In the genomic region with DNA sequence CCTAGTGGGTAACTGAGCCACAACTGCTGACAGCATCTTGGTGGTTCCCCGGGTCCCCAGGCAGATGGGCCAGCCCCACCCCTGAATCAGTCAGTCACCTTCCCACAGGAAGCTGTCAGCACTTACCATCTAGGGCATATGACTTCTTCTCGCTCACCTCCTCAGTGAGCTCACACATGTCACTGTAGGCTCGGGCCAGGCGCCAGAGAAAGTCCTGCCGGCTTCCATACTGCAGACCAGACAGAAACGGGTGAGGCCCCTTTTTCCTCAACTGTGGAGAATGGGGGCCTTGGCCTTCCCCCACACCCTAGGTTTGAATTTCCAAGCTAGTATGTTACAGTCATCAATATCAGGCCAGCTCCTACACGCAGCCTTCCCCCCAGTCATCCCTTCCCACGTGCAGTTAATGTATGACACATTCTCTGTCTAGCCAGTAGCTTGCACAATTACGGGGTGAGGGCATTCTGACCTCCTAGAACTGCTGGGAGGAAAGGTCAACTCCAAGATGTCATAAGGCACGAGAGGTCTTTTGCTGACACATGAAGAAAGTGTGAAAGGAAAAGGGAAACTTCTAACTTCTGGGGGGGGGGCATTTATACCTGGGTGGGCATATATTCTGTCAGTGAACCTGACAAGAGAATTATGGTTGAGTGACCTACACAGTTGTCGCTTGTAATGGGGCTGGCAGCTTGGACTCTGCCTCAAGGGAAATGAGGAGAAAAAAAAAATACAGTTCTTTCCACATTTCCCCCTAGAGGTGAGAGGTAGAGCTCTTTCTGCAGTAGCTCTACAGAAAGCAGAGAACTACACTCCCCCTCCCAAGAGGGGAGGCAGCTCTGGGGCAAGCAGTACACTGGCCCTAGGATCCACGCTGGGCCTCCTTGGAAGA, we compare ENCODE assay signal across 9 cellular contexts. TPM values are rescaled to one million over a fixed set of nuclear protein-coding genes. Genes with fewer than 3 reads are reported as not detected.
DNase-seq lines count a peak whose midpoint lies in the region; ATAC-seq and TF ChIP-seq lines count a peak whose summit lies in the region.
"Had no signal": no experiment of that assay in that cellular context is flagged by ENCODE, and none has a peak within 500 bp of the region (broad histone marks: within the 10 kb centered on the region; RNA-seq: fewer than 3 reads in every experiment).

No MANE protein-coding gene starts in this region.

- CTCF ChIA-PET in activated CD8-positive, alpha-beta memory T cell treated with anti-CD3 and anti-CD28 coated beads, Interleukin-2, amount 10 ng/mL, durations not matched to agents 7 days and 5 days (lab: Charles Lee), result interaction anchor here (0.6 to 4.1 kb wide), 20 partner anchors 9 to 150 kb away, joined by 3 to 23 read pairs (median 6); a partner anchor contains a TSS

- H3K4me3 ChIP-seq in cardiac muscle cell (no peak overlapping the region), left ventricle myocardium inferior (no peak overlapping the region), heart right ventricle (no peak overlapping the region)
- H3K4me3 ChIP-seq: body of pancreas had no signal

- peak overlapping the region; percentile 39 for H3K4me3 Mint-ChIP-seq in activated CD8-positive, alpha-beta memory T cell treated with anti-CD3 and anti-CD28 coated beads, Interleukin-2, amount 10 ng/mL, durations not matched to agents 7 days and 5 days

- H3K9me3 Mint-ChIP-seq in activated CD8-positive, alpha-beta memory T cell treated with anti-CD3 and anti-CD28 coated beads, Interleukin-2, amount 10 ng/mL, durations not matched to agents 7 days and 5 days (ENCODE audit: low read depth), result no peaks in the 10 kb centered on the region

- H3K4me1 Mint-ChIP-seq in activated CD8-positive, alpha-beta memory T cell treated with anti-CD3 and anti-CD28 coated beads, Interleukin-2, amount 10 ng/mL, durations not matched to agents 7 days and 5 days, result peaks cover 52% of the 10 kb centered on the region

- H3K27me3 Mint-ChIP-seq in activated CD8-positive, alpha-beta memory T cell treated with anti-CD3 and anti-CD28 coated beads, Interleukin-2, amount 10 ng/mL, durations not matched to agents 7 days and 5 days, result no peaks in the 10 kb centered on the region

- peak in 1 of 2 donors; percentile 76 for DNase-seq in cardiac muscle cell (ENCODE audit: low read depth in 1 of 2, low spot score in 1 of 2)
- DNase-seq in left ventricle myocardium inferior, result no peak
- peak; percentile 92 for DNase-seq in activated CD8-positive, alpha-beta memory T cell treated with anti-CD3 and anti-CD28 coated beads, Interleukin-2, amount 10 ng/mL, durations not matched to agents 7 days and 5 days
- DNase-seq in heart right ventricle, result no peak
- DNase-seq in stimulated activated CD8-positive, alpha-beta memory T cell treated with anti-CD3 and anti-CD28 coated beads, Interleukin-4, amount 100 ng/mL, for 24 hours (ENCODE audit: low read depth), result peak; percentile 47
- DNase-seq in GDM1 (lab: John Stamatoyannopoulos, UW), result no peak
- no peak for DNase-seq in NCI-H82 (lab: John Stamatoyannopoulos, UW)
- no peak for DNase-seq in ureter (ENCODE audit: low spot score)

- TF ChIP-seq CTCF in cardiac muscle cell (IDR thresholded peaks at IDR 0.05; ENCODE audit: low read depth, low read length), result peak; percentile 28
- TF ChIP-seq CTCF in left ventricle myocardium inferior (IDR thresholded peaks at IDR 0.05; ENCODE audit: borderline replicate concordance), result no peak
- no peak for TF ChIP-seq CTCF in heart right ventricle (IDR thresholded peaks at IDR 0.05)

- peaks cover 6% of the 10 kb centered on the region for H3K36me3 ChIP-seq in cardiac muscle cell
- H3K36me3 ChIP-seq in left ventricle myocardium inferior, result peaks cover 67% of the 10 kb centered on the region
- peaks cover 0 to 98% (median 29%) of the 10 kb centered on the region in 9 donors for H3K36me3 ChIP-seq in heart right ventricle

- intact Hi-C loops in left ventricle myocardium inferior (cut with micrococcal nuclease) (no loop called here), heart right ventricle (cut with DNase I) (loop anchor here in 1 of 10 donors (5.0 kb wide), 1 partner anchor 52 kb away; no protein-coding TSS in a partner anchor)

- H3K4me1 ChIP-seq in cardiac muscle cell (ENCODE audit: low read depth) (no peaks in the 10 kb centered on the region), left ventricle myocardium inferior (peaks cover 12% of the 10 kb centered on the region), heart right ventricle (peaks cover 0 to 45% (median 0%) of the 10 kb centered on the region in 9 donors)
- H3K4me1 ChIP-seq: body of pancreas had no signal

- H3K27ac Mint-ChIP-seq in activated CD8-positive, alpha-beta memory T cell treated with anti-CD3 and anti-CD28 coated beads, Interleukin-2, amount 10 ng/mL, durations not matched to agents 7 days and 5 days, result peak overlapping the region; percentile 97

- ATAC-seq in activated CD8-positive, alpha-beta memory T cell treated with anti-CD3 and anti-CD28 coated beads, Interleukin-2, amount 10 ng/mL, durations not matched to agents 7 days and 5 days, result peak; percentile 98
- peak in 7 of 8 donors; percentile 34 to 76 (median 65) for ATAC-seq in heart right ventricle
- ATAC-seq: body of pancreas had no signal

- H3K9me3 ChIP-seq in cardiac muscle cell (ENCODE audit: low read depth), result no peaks in the 10 kb centered on the region
- no peaks in the 10 kb centered on the region for H3K9me3 ChIP-seq in left ventricle myocardium inferior (replicated peaks)
- no peaks in the 10 kb centered on the region for H3K9me3 ChIP-seq in heart right ventricle
- H3K9me3 ChIP-seq: body of pancreas had no signal

- 61 to 63% methylated on average over 12 of the region's 12 CpGs for WGBS in heart right ventricle, 2 donors

- H3K36me3 Mint-ChIP-seq in activated CD8-positive, alpha-beta memory T cell treated with anti-CD3 and anti-CD28 coated beads, Interleukin-2, amount 10 ng/mL, durations not matched to agents 7 days and 5 days, result peaks cover 36% of the 10 kb centered on the region

- H3K27ac ChIP-seq in cardiac muscle cell, result no peak overlapping the region
- H3K27ac ChIP-seq in left ventricle myocardium inferior (replicated peaks), result no peak overlapping the region
- H3K27ac ChIP-seq in heart right ventricle, result peak overlapping the region in 1 of 10 donors; percentile 68
- H3K27ac ChIP-seq: body of pancreas had no signal

- no peaks in the 10 kb centered on the region for H3K27me3 ChIP-seq in cardiac muscle cell
- H3K27me3 ChIP-seq in left ventricle myocardium inferior (ENCODE audit: low read depth), result no peaks in the 10 kb centered on the region
- no peaks in the 10 kb centered on the region for H3K27me3 ChIP-seq in heart right ventricle
- H3K27me3 ChIP-seq: body of pancreas had no signal

RNA-seq across cellular contexts. Expression of a gene that starts 10.9 kb away (rescaled TPM):
- total RNA-seq in cardiac muscle cell, result 16.8 and 21.1 TPM in 2 replicates
- polyA plus RNA-seq in cardiac muscle cell, result 24.5 and 28.6 TPM in 2 replicates
- 20.3 TPM for total RNA-seq in left ventricle myocardium inferior
- total RNA-seq in activated CD8-positive, alpha-beta memory T cell treated with anti-CD3 and anti-CD28 coated beads, Interleukin-2, amount 10 ng/mL, durations not matched to agents 7 days and 5 days, result 10 to 100 TPM; 30.9 to 33.1 TPM
- total RNA-seq in heart right ventricle, result 10 to 100 TPM; 12.2 to 20.9 (median 17.6) TPM
- 10 to 100 TPM; 16.2 to 21.7 TPM for polyA plus RNA-seq in heart right ventricle
- 34.6 TPM for total RNA-seq in ureter

RNA-seq across cellular contexts. Expression of a gene that starts 19.7 kb away (rescaled TPM):
- 66.7 and 129 TPM in 2 replicates for total RNA-seq in cardiac muscle cell
- 86.2 and 126 TPM in 2 replicates for polyA plus RNA-seq in cardiac muscle cell
- total RNA-seq in left ventricle myocardium inferior, result 7.1 TPM
- 10 to 100 TPM; 25.9 to 29.1 TPM for total RNA-seq in activated CD8-positive, alpha-beta memory T cell treated with anti-CD3 and anti-CD28 coated beads, Interleukin-2, amount 10 ng/mL, durations not matched to agents 7 days and 5 days
- 1 to 10 TPM; 2.2 to 9.1 (median 3.7) TPM for total RNA-seq in heart right ventricle
- polyA plus RNA-seq in heart right ventricle, result 10 to 100 TPM in 1 of 2 donors, 1 to 10 TPM in 1; 5.8 to 10.8 TPM
- 7.4 TPM for total RNA-seq in ureter

RNA-seq across cellular contexts. Expression of a gene that starts 25.6 kb away (rescaled TPM):
- total RNA-seq in cardiac muscle cell, result 1.2 and 1.6 TPM in 2 replicates
- polyA plus RNA-seq in cardiac muscle cell, result 1.5 and 2.8 TPM in 2 replicates
- 0.30 TPM for total RNA-seq in left ventricle myocardium inferior
- total RNA-seq in activated CD8-positive, alpha-beta memory T cell treated with anti-CD3 and anti-CD28 coated beads, Interleukin-2, amount 10 ng/mL, durations not matched to agents 7 days and 5 days, result under 1 TPM; 0.45 to 0.82 TPM
- total RNA-seq in heart right ventricle, result under 1 TPM in 3 of 10 donors, not detected in 7; 0.10 to 0.32 (median 0.31) TPM
- under 1 TPM; 0.12 to 0.15 TPM for polyA plus RNA-seq in heart right ventricle
- total RNA-seq in ureter, result 0.52 TPM

RNA-seq across cellular contexts. Expression of a gene that starts 49.2 kb away (rescaled TPM):
- total RNA-seq in cardiac muscle cell, result 6.0 and 6.2 TPM in 2 replicates
- 10.6 and 17.5 TPM in 2 replicates for polyA plus RNA-seq in cardiac muscle cell
- total RNA-seq in left ventricle myocardium inferior, result 0.88 TPM
- 10 to 100 TPM; 73.0 to 83.3 TPM for total RNA-seq in activated CD8-positive, alpha-beta memory T cell treated with anti-CD3 and anti-CD28 coated beads, Interleukin-2, amount 10 ng/mL, durations not matched to agents 7 days and 5 days
- total RNA-seq in heart right ventricle, result 1 to 10 TPM in 2 of 10 donors, under 1 TPM in 8; 0.30 to 3.6 (median 0.76) TPM
- under 1 TPM in 1 of 2 donors, not detected in 1; 0.43 TPM for polyA plus RNA-seq in heart right ventricle
- total RNA-seq in ureter, result 0.68 TPM

Comparison
In these comparisons a context has a peak if more than half of its experiments do, and no peak if none do; other contexts are left out.
1. DNase-seq: peak in activated CD8-positive, alpha-beta memory T cell treated with anti-CD3 and anti-CD28 coated beads, Interleukin-2, amount 10 ng/mL, durations not matched to agents 7 days and 5 days (single experiment) and stimulated activated CD8-positive, alpha-beta memory T cell treated with anti-CD3 and anti-CD28 coated beads, Interleukin-4, amount 100 ng/mL, for 24 hours (single experiment); none in left ventricle myocardium inferior (single experiment), heart right ventricle (0 of 2), GDM1 (single experiment), NCI-H82 (single experiment) and ureter (single experiment).